1 cellular context compared by ENCODE assay signal in the genomic region with DNA sequence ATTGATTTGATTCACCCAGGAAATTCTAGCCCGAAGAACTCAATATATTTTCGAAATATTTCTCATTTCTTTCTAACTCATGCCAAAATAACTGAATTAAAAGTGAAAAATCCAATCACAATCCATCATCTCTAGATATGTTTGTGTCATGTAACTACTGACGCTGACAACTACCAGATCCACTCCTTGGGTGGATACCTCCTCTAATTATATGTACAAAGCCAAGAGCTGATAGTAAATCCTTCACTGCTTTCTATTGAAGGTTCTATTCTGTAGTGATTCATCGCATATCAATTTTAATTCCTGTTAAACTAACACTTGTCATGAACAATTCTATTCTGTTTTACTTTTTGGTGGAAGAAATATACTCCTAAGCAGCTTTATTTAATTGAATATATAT.
TF ChIP-seq lines count a peak whose summit lies in the region.

No MANE protein-coding gene starts in this region.

TF ChIP-seq in GM23338, 12 proteins besides CTCF, POLR2A, EP300 and RAD21 (continued from another document):
- TF ChIP-seq, protein P1, sequence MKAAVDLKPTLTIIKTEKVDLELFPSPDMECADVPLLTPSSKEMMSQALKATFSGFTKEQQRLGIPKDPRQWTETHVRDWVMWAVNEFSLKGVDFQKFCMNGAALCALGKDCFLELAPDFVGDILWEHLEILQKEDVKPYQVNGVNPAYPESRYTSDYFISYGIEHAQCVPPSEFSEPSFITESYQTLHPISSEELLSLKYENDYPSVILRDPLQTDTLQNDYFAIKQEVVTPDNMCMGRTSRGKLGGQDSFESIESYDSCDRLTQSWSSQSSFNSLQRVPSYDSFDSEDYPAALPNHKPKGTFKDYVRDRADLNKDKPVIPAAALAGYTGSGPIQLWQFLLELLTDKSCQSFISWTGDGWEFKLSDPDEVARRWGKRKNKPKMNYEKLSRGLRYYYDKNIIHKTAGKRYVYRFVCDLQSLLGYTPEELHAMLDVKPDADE (IDR thresholded peaks at IDR 0.05), result no peak
TF ChIP-seq in GM23338: peak in this region for 0.
